38 cellular contexts compared by ENCODE assay signal in the genomic region with DNA sequence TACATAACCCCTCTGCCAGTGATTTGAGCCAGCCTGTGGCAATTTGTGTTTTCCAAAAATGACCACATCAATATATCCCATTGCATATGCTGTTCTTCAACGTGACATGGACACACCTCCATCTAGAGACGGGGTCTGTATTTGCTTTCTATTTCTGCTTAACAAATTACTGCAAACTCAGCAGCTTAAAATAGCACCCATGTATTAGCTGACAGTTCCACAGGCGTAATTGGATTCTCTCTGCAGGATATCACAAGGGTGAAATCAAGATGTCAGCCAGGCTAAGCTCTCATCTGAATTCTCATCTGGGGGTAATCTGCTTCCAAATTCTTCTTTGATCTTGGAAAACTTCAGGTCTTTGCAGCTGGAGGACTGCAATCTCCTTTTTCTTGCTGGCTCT. TPM values are rescaled to one million over a fixed set of nuclear protein-coding genes. Genes with fewer than 3 reads are reported as not detected.
DNase-seq lines count a peak whose midpoint lies in the region; ATAC-seq, FAIRE-seq and TF ChIP-seq lines count a peak whose summit lies in the region.
"Had no signal": no experiment of that assay in that cellular context is flagged by ENCODE, and none has a peak within 500 bp of the region (broad histone marks: within the 10 kb centered on the region; RNA-seq: fewer than 3 reads in every experiment).

No MANE protein-coding gene starts in this region.

- CTCF ChIA-PET in A549 (lab: Yijun Ruan, JAX): interaction anchor here (1.0 to 21.0 kb wide), 5 partner anchors 12 to 654 kb away, joined by 3 to 353 read pairs (median 35); no protein-coding TSS in a partner anchor

- 31% methylated on average over 3 of the region's 3 CpGs for WGBS in A549 (ENCODE audit: missing lambda C conversion rate)

- DNase-seq in A549 (ENCODE audit: low read depth in 1 of 2, low spot score in 1 of 2) (no peak), NCI-H69 (lab: John Stamatoyannopoulos, UW) (peak; percentile 31), nephron progenitor cell (no peak), NCI-H2029 treated with DMSO at 0.1 percent for 48 hours (lab: John Stamatoyannopoulos, UW) (no peak), endothelial cell (ENCODE audit: low spot score) (no peak)
- DNase-seq in activated T-cell treated with anti-CD3 and anti-CD28 coated beads, Interleukin-2, amount 50 U/mL, for 72 hours: no peak
- DNase-seq: activated CD4-positive, alpha-beta T cell treated with anti-CD3 and anti-CD28 coated beads for 4 hours; activated CD8-positive, alpha-beta T cell treated with anti-CD3 and anti-CD28 coated beads, Interleukin-2, amount 10 ng/mL, durations not matched to agents 7 days and 5 days; AML-193; amniotic stem cell; Calu3; CD4-positive, CD25-positive, alpha-beta regulatory T cell; DMS79; hippocampal formation; left cardiac atrium; NCI-H1417 treated with DMSO at 0.1 percent for 48 hours; NCI-H2107; NCI-H446 treated with DMSO at 0.1 percent for 48 hours; OCI-M1; ovary; retina; stimulated activated naive CD4-positive, alpha-beta T cell; T-cell; upper lobe of right lung; WERI-Rb-1 had no signal

- H3K36me3 Mint-ChIP-seq in nephron progenitor cell (ENCODE audit: low read depth) (no peaks in the 10 kb centered on the region), endothelial cell (ENCODE audit: low read depth, unreplicated experiment) (no peaks in the 10 kb centered on the region)
- no peaks in the 10 kb centered on the region for H3K36me3 Mint-ChIP-seq in activated T-cell treated with anti-CD3 and anti-CD28 coated beads, Interleukin-2, amount 50 U/mL, for 72 hours (ENCODE audit: insufficient read depth in 2 of 2)
- H3K36me3 Mint-ChIP-seq: activated naive CD4-positive, alpha-beta T cell treated with anti-CD3 and anti-CD28 coated beads, Interleukin-2, amount 50 U/mL, for 24 hours; brain; CD4-positive, CD25-positive, alpha-beta regulatory T cell; T-cell had no signal

- POLR2A ChIA-PET in A549 (lab: Yijun Ruan, JAX): no interaction called here

- H3K27ac Mint-ChIP-seq in nephron progenitor cell: peak overlapping the region; percentile 74
- no peak overlapping the region for H3K27ac Mint-ChIP-seq in activated T-cell treated with anti-CD3 and anti-CD28 coated beads, Interleukin-2, amount 50 U/mL, for 72 hours
- no peak overlapping the region for H3K27ac Mint-ChIP-seq in endothelial cell (ENCODE audit: unreplicated experiment)
- H3K27ac Mint-ChIP-seq: activated CD8-positive, alpha-beta T cell treated with anti-CD3 and anti-CD28 coated beads, Interleukin-2, amount 10 ng/mL, durations not matched to agents 7 days and 5 days; activated naive CD4-positive, alpha-beta T cell treated with anti-CD3 and anti-CD28 coated beads, Interleukin-2, amount 50 U/mL, for 24 hours; activated T-helper 2 cell treated with anti-CD3 and anti-CD28 coated beads, Interferon-gamma antibody, Interleukin-2, Interleukin-4, amounts not matched to agents 10 μg/mL and 5 μg/mL and 100 μg/mL, durations not matched to agents 14 hours and 24 hours and 36 hours; CD4-positive, CD25-positive, alpha-beta regulatory T cell; nephron; T-cell had no signal

- H3K27me3 Mint-ChIP-seq in nephron progenitor cell (ENCODE audit: low read depth, poor library complexity): peaks cover under 1% of the 10 kb centered on the region
- peaks cover 27% of the 10 kb centered on the region for H3K27me3 Mint-ChIP-seq in activated T-cell treated with anti-CD3 and anti-CD28 coated beads, Interleukin-2, amount 50 U/mL, for 72 hours (ENCODE audit: low read depth)
- H3K27me3 Mint-ChIP-seq in endothelial cell (ENCODE audit: unreplicated experiment): peaks cover 4% of the 10 kb centered on the region

- H3K4me1 Mint-ChIP-seq in nephron progenitor cell (peaks cover 13% of the 10 kb centered on the region), endothelial cell (ENCODE audit: unreplicated experiment) (peaks cover 3% of the 10 kb centered on the region)
- peaks cover 19% of the 10 kb centered on the region for H3K4me1 Mint-ChIP-seq in activated T-cell treated with anti-CD3 and anti-CD28 coated beads, Interleukin-2, amount 50 U/mL, for 72 hours (ENCODE audit: low read depth)

- no peaks in the 10 kb centered on the region for H3K4me1 ChIP-seq in A549
- H3K4me1 ChIP-seq: HAP-1, upper lobe of right lung had no signal

- TF ChIP-seq EP300 in A549 (IDR thresholded peaks at IDR 0.05): no peak

- H3K9me3 ChIP-seq in A549: no peaks in the 10 kb centered on the region
- H3K9me3 ChIP-seq: HAP-1, ovary, upper lobe of right lung had no signal

- no peak overlapping the region for H3K4me3 ChIP-seq in A549
- H3K4me3 ChIP-seq: HAP-1, ovary, smooth muscle cell, upper lobe of right lung had no signal

- FAIRE-seq in A549 (lab: Jason Lieb, UNC): no peak
- FAIRE-seq: A204.1, G401.6 had no signal

- TF ChIP-seq RAD21 in A549 (conservative IDR thresholded peaks at IDR 0.05 in 1 of 2, IDR thresholded peaks at IDR 0.05 in 1 of 2): no peak

- no peak for TF ChIP-seq CTCF in A549 (IDR thresholded peaks at IDR 0.05)
- TF ChIP-seq CTCF in nephron progenitor cell (IDR thresholded peaks at IDR 0.05): no peak
- TF ChIP-seq CTCF in endothelial cell (IDR thresholded peaks at IDR 0.05; ENCODE audit: unreplicated experiment): no peak

- H3K4me2 ChIP-seq in A549: no peak overlapping the region
- H3K4me2 ChIP-seq: smooth muscle cell had no signal

- TF ChIP-seq POLR2A in A549 (IDR thresholded peaks at IDR 0.05; ENCODE audit: low read length): no peak

- H3K4me3 Mint-ChIP-seq in nephron progenitor cell (peak overlapping the region; percentile 33), endothelial cell (ENCODE audit: unreplicated experiment) (no peak overlapping the region)
- H3K4me3 Mint-ChIP-seq in activated T-cell treated with anti-CD3 and anti-CD28 coated beads, Interleukin-2, amount 50 U/mL, for 72 hours: no peak overlapping the region
- H3K4me3 Mint-ChIP-seq: activated CD8-positive, alpha-beta T cell treated with anti-CD3 and anti-CD28 coated beads, Interleukin-2, amount 10 ng/mL, durations not matched to agents 7 days and 5 days; activated naive CD4-positive, alpha-beta T cell treated with anti-CD3 and anti-CD28 coated beads, Interleukin-2, amount 50 U/mL, for 24 hours; brain; CD4-positive, CD25-positive, alpha-beta regulatory T cell; nephron; T-cell had no signal

- ATAC-seq in A549: no peak
- ATAC-seq in activated T-cell treated with anti-CD3 and anti-CD28 coated beads, Interleukin-2, amount 50 U/mL, for 72 hours (replicated peaks in 1 of 2): no peak
- ATAC-seq: activated CD8-positive, alpha-beta T cell treated with anti-CD3 and anti-CD28 coated beads, Interleukin-2, amount 10 ng/mL, durations not matched to agents 7 days and 5 days; left cardiac atrium; T-cell; upper lobe of right lung had no signal

- no peak overlapping the region for H3K27ac ChIP-seq in A549
- H3K27ac ChIP-seq: HL-60, ovary, upper lobe of right lung, WERI-Rb-1 had no signal

- H3K9me3 Mint-ChIP-seq in nephron progenitor cell (no peaks in the 10 kb centered on the region), endothelial cell (ENCODE audit: unreplicated experiment) (no peaks in the 10 kb centered on the region)
- H3K9me3 Mint-ChIP-seq in activated T-cell treated with anti-CD3 and anti-CD28 coated beads, Interleukin-2, amount 50 U/mL, for 72 hours: peaks cover 1 to 6% of the 10 kb centered on the region in 2 donors
- H3K9me3 Mint-ChIP-seq: activated naive CD4-positive, alpha-beta T cell treated with anti-CD3 and anti-CD28 coated beads, Interleukin-2, amount 50 U/mL, for 24 hours; nephron had no signal

RNA-seq across cellular contexts. Expression of gene KRT9, which starts 8.3 kb away (rescaled TPM):
- not detected in 2 replicates for polyA plus RNA-seq in A549 (2011; rRNA removed)
- not detected in 2 replicates for polyA plus RNA-seq in A549 (2012; cell fraction: cytosol; rRNA removed)
- not detected in 2 replicates for polyA plus RNA-seq in A549 (2012; cell fraction: nucleus; rRNA removed)
- polyA plus RNA-seq in A549 (2017; fragmentation: RNase III; extraction: RNeasy Plus Mini Kit Qiagen cat#74134 plus additional on column Dnase treatment): not detected in 3 replicates
- polyA minus RNA-seq in A549 (2011; rRNA and poly(A)+ RNA removed): not detected in 2 replicates
- not detected for total RNA-seq in activated T-cell treated with anti-CD3 and anti-CD28 coated beads, Interleukin-2, amount 50 U/mL, for 72 hours
- total RNA-seq in endothelial cell (ENCODE audit: unreplicated experiment): not detected
- total RNA-seq: activated CD8-positive, alpha-beta T cell treated with anti-CD3 and anti-CD28 coated beads, Interleukin-2, amount 10 ng/mL, durations not matched to agents 7 days and 5 days; activated T-helper 2 cell treated with anti-CD3 and anti-CD28 coated beads, Interferon-gamma antibody, Interleukin-2, Interleukin-4, amounts not matched to agents 10 μg/mL and 5 μg/mL and 100 μg/mL, durations not matched to agents 14 hours and 24 hours and 36 hours; Calu3; CD4-positive, CD25-positive, alpha-beta regulatory T cell; left cardiac atrium; lung microvascular endothelial cell; mucosa of gallbladder; ovary; SK-MEL-5; T-cell; temporal lobe; upper lobe of right lung had no signal
- polyA plus RNA-seq: CD4-positive, CD25-positive, alpha-beta regulatory T cell; ovary; smooth muscle cell had no signal

RNA-seq across cellular contexts. Expression of gene KRT14, which starts 23.1 kb away (rescaled TPM):
- polyA plus RNA-seq in A549 (2011; rRNA removed) (0.04 TPM in 1 of 2 replicates, not detected in the other), A549 (2017; fragmentation: RNase III; extraction: RNeasy Plus Mini Kit Qiagen cat#74134 plus additional on column Dnase treatment) (0.07 to 0.10 TPM (median 0.09 TPM) in 3 replicates)
- polyA plus RNA-seq in A549 (2012; cell fraction: cytosol; rRNA removed): 0.05 and 0.08 TPM in 2 replicates
- 0.17 and 0.31 TPM in 2 replicates for polyA plus RNA-seq in A549 (2012; cell fraction: nucleus; rRNA removed)
- polyA minus RNA-seq in A549 (2011; rRNA and poly(A)+ RNA removed): 0.21 TPM in 1 of 2 replicates, not detected in the other
- not detected for total RNA-seq in activated T-cell treated with anti-CD3 and anti-CD28 coated beads, Interleukin-2, amount 50 U/mL, for 72 hours
- total RNA-seq in endothelial cell (ENCODE audit: unreplicated experiment): not detected
- total RNA-seq: activated CD8-positive, alpha-beta T cell treated with anti-CD3 and anti-CD28 coated beads, Interleukin-2, amount 10 ng/mL, durations not matched to agents 7 days and 5 days; activated T-helper 2 cell treated with anti-CD3 and anti-CD28 coated beads, Interferon-gamma antibody, Interleukin-2, Interleukin-4, amounts not matched to agents 10 μg/mL and 5 μg/mL and 100 μg/mL, durations not matched to agents 14 hours and 24 hours and 36 hours; CD4-positive, CD25-positive, alpha-beta regulatory T cell; lung microvascular endothelial cell; SK-MEL-5; T-cell; upper lobe of right lung had no signal
- polyA plus RNA-seq: CD4-positive, CD25-positive, alpha-beta regulatory T cell; ovary had no signal

RNA-seq across cellular contexts. Expression of gene KRT19, which starts 35.5 kb away (rescaled TPM):
- polyA plus RNA-seq in A549 (2011; rRNA removed) (23.8 and 26.2 TPM in 2 replicates), A549 (2017; fragmentation: RNase III; extraction: RNeasy Plus Mini Kit Qiagen cat#74134 plus additional on column Dnase treatment) (27.8 to 31.2 TPM (median 29.9 TPM) in 3 replicates)
- 36.8 and 37.2 TPM in 2 replicates for polyA plus RNA-seq in A549 (2012; cell fraction: cytosol; rRNA removed)
- 83.7 and 109 TPM in 2 replicates for polyA plus RNA-seq in A549 (2012; cell fraction: nucleus; rRNA removed)
- 22.9 and 27.2 TPM in 2 replicates for polyA minus RNA-seq in A549 (2011; rRNA and poly(A)+ RNA removed)
- total RNA-seq in activated T-cell treated with anti-CD3 and anti-CD28 coated beads, Interleukin-2, amount 50 U/mL, for 72 hours: not detected
- 4.5 TPM for total RNA-seq in endothelial cell (ENCODE audit: unreplicated experiment)
- total RNA-seq: activated CD8-positive, alpha-beta T cell treated with anti-CD3 and anti-CD28 coated beads, Interleukin-2, amount 10 ng/mL, durations not matched to agents 7 days and 5 days; activated T-helper 2 cell treated with anti-CD3 and anti-CD28 coated beads, Interferon-gamma antibody, Interleukin-2, Interleukin-4, amounts not matched to agents 10 μg/mL and 5 μg/mL and 100 μg/mL, durations not matched to agents 14 hours and 24 hours and 36 hours; CD4-positive, CD25-positive, alpha-beta regulatory T cell; SK-MEL-5 had no signal
- polyA plus RNA-seq: CD4-positive, CD25-positive, alpha-beta regulatory T cell had no signal

RNA-seq across cellular contexts. Expression of gene KRT15, which starts 44.9 kb away (rescaled TPM):
- polyA plus RNA-seq in A549 (2011; rRNA removed) (2.1 and 2.6 TPM in 2 replicates), A549 (2017; fragmentation: RNase III; extraction: RNeasy Plus Mini Kit Qiagen cat#74134 plus additional on column Dnase treatment) (0.54 to 1.4 TPM (median 0.62 TPM) in 3 replicates)
- polyA plus RNA-seq in A549 (2012; cell fraction: cytosol; rRNA removed): 2.3 and 3.1 TPM in 2 replicates
- polyA plus RNA-seq in A549 (2012; cell fraction: nucleus; rRNA removed): 3.9 and 4.0 TPM in 2 replicates
- polyA minus RNA-seq in A549 (2011; rRNA and poly(A)+ RNA removed): 0.15 and 0.74 TPM in 2 replicates
- not detected for total RNA-seq in activated T-cell treated with anti-CD3 and anti-CD28 coated beads, Interleukin-2, amount 50 U/mL, for 72 hours
- not detected for total RNA-seq in endothelial cell (ENCODE audit: unreplicated experiment)
- total RNA-seq: activated CD8-positive, alpha-beta T cell treated with anti-CD3 and anti-CD28 coated beads, Interleukin-2, amount 10 ng/mL, durations not matched to agents 7 days and 5 days; activated T-helper 2 cell treated with anti-CD3 and anti-CD28 coated beads, Interferon-gamma antibody, Interleukin-2, Interleukin-4, amounts not matched to agents 10 μg/mL and 5 μg/mL and 100 μg/mL, durations not matched to agents 14 hours and 24 hours and 36 hours; CD4-positive, CD25-positive, alpha-beta regulatory T cell had no signal
- polyA plus RNA-seq: CD4-positive, CD25-positive, alpha-beta regulatory T cell had no signal

RNA-seq across cellular contexts. Expression of gene KRT16, which starts 49.0 kb away (rescaled TPM):
- polyA plus RNA-seq in A549 (2011; rRNA removed) (0.21 and 0.28 TPM in 2 replicates), A549 (2017; fragmentation: RNase III; extraction: RNeasy Plus Mini Kit Qiagen cat#74134 plus additional on column Dnase treatment) (0.44 TPM in 1 of 3 replicates, not detected in the others)
- polyA plus RNA-seq in A549 (2012; cell fraction: cytosol; rRNA removed): 0.13 and 0.28 TPM in 2 replicates
- 0.53 and 0.90 TPM in 2 replicates for polyA plus RNA-seq in A549 (2012; cell fraction: nucleus; rRNA removed)
- 0.29 and 0.70 TPM in 2 replicates for polyA minus RNA-seq in A549 (2011; rRNA and poly(A)+ RNA removed)
- not detected for total RNA-seq in activated T-cell treated with anti-CD3 and anti-CD28 coated beads, Interleukin-2, amount 50 U/mL, for 72 hours
- not detected for total RNA-seq in endothelial cell (ENCODE audit: unreplicated experiment)
- total RNA-seq: activated CD8-positive, alpha-beta T cell treated with anti-CD3 and anti-CD28 coated beads, Interleukin-2, amount 10 ng/mL, durations not matched to agents 7 days and 5 days; activated T-helper 2 cell treated with anti-CD3 and anti-CD28 coated beads, Interferon-gamma antibody, Interleukin-2, Interleukin-4, amounts not matched to agents 10 μg/mL and 5 μg/mL and 100 μg/mL, durations not matched to agents 14 hours and 24 hours and 36 hours; CD4-positive, CD25-positive, alpha-beta regulatory T cell; lung microvascular endothelial cell; mucosa of gallbladder; SK-MEL-5; T-cell; upper lobe of right lung had no signal
- polyA plus RNA-seq: CD4-positive, CD25-positive, alpha-beta regulatory T cell; ovary had no signal
